In the genomic region with DNA sequence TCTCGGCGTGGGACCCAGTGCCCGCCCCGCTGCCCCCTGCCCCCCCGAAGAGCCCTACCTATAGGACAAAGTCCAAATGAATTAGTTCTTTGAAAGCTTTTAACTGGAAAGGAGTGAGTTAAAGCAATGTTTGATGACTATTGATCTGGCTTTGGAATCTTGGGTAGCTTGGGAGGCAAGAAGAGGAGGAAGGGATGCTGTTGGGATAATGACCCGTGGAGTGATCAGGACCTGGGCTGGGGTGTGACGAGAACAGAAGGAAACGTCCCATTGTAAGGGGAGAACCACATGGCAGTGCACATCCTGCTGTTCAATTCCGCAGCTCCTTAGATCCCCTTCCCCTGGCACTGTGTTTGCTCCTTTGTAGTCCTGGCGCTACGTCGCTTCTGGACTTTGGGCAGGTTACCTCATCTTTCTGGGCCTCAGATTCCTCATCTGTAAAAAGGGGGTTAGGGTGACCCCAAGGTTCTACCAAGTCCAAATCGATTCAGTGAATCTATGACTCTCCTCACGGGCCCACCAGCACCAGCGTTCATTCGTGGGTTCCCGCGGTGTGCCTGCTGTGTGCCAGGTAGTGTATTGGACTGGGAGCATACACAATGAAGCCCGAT, we compare ENCODE assay signal across 8 cellular contexts. TPM values are rescaled to one million over a fixed set of nuclear protein-coding genes. Genes with fewer than 3 reads are reported as not detected.
A peak's percentile ranks its signal among the peaks of the same experiment; 100 is the strongest.
DNase-seq lines count a peak whose midpoint lies in the region; ATAC-seq and TF ChIP-seq lines count a peak whose summit lies in the region.

No MANE protein-coding gene starts in this region.

- H3K4me3 Mint-ChIP-seq in activated CD4-positive, alpha-beta T cell treated with anti-CD3 and anti-CD28 coated beads, Interleukin-2, amount 10 ng/mL, durations not matched to agents 24 days and 14 days = peak overlapping the region; percentile 87
- H3K4me3 Mint-ChIP-seq in activated T-cell treated with anti-CD3 and anti-CD28 coated beads, Interleukin-2, amount 50 U/mL, for 4 hours = peak overlapping the region; percentile 88
- H3K4me3 Mint-ChIP-seq in glutamatergic neuron (ENCODE audit: unreplicated experiment) = peak overlapping the region; percentile 92

- no peak for ATAC-seq in activated T-cell treated with anti-CD3 and anti-CD28 coated beads, Interleukin-2, amount 50 U/mL, for 4 hours
- ATAC-seq in sciatic nerve = no peak

- peak; percentile 67 for DNase-seq in activated CD4-positive, alpha-beta T cell treated with anti-CD3 and anti-CD28 coated beads, Interleukin-2, amount 10 ng/mL, durations not matched to agents 24 days and 14 days
- DNase-seq in activated CD4-positive, alpha-beta T cell treated with anti-CD3 and anti-CD28 coated beads for 4 hours = no peak
- peak; percentile 4 for DNase-seq in activated T-cell treated with anti-CD3 and anti-CD28 coated beads, Interleukin-2, amount 50 U/mL, for 4 hours
- DNase-seq in glutamatergic neuron (no peak), sciatic nerve (ENCODE audit: low spot score) (peak; percentile 57), mesenteric fat pad (ENCODE audit: low spot score) (no peak), H4 (ENCODE audit: low spot score) (no peak), SHP77 treated with DMSO at 0.1 percent for 48 hours (lab: John Stamatoyannopoulos, UW) (no peak)

- TF ChIP-seq CTCF in glutamatergic neuron (IDR thresholded peaks at IDR 0.05; ENCODE audit: partially characterized antibody, unreplicated experiment) = no peak

- no peaks in the 10 kb centered on the region for H3K36me3 Mint-ChIP-seq in activated CD4-positive, alpha-beta T cell treated with anti-CD3 and anti-CD28 coated beads, Interleukin-2, amount 10 ng/mL, durations not matched to agents 24 days and 14 days (ENCODE audit: low read depth)
- no peaks in the 10 kb centered on the region for H3K36me3 Mint-ChIP-seq in activated T-cell treated with anti-CD3 and anti-CD28 coated beads, Interleukin-2, amount 50 U/mL, for 4 hours (ENCODE audit: insufficient read depth)
- H3K36me3 Mint-ChIP-seq in glutamatergic neuron (ENCODE audit: unreplicated experiment) = no peaks in the 10 kb centered on the region

- H3K4me1 Mint-ChIP-seq in activated CD4-positive, alpha-beta T cell treated with anti-CD3 and anti-CD28 coated beads, Interleukin-2, amount 10 ng/mL, durations not matched to agents 24 days and 14 days = peaks cover 28% of the 10 kb centered on the region
- peaks cover 43% of the 10 kb centered on the region for H3K4me1 Mint-ChIP-seq in activated T-cell treated with anti-CD3 and anti-CD28 coated beads, Interleukin-2, amount 50 U/mL, for 4 hours (ENCODE audit: low read depth)
- H3K4me1 Mint-ChIP-seq in glutamatergic neuron (ENCODE audit: low read depth, unreplicated experiment) = peaks cover 8% of the 10 kb centered on the region

- peaks cover 13% of the 10 kb centered on the region for H3K27me3 Mint-ChIP-seq in activated CD4-positive, alpha-beta T cell treated with anti-CD3 and anti-CD28 coated beads, Interleukin-2, amount 10 ng/mL, durations not matched to agents 24 days and 14 days
- H3K27me3 Mint-ChIP-seq in activated T-cell treated with anti-CD3 and anti-CD28 coated beads, Interleukin-2, amount 50 U/mL, for 4 hours (ENCODE audit: low read depth) = no peaks in the 10 kb centered on the region
- peaks cover 6% of the 10 kb centered on the region for H3K27me3 Mint-ChIP-seq in glutamatergic neuron (ENCODE audit: unreplicated experiment)

- intact Hi-C loops in activated CD4-positive, alpha-beta T cell treated with anti-CD3 and anti-CD28 coated beads, Interleukin-2, amount 10 ng/mL, durations not matched to agents 24 days and 14 days (cut with micrococcal nuclease) = loop anchor here (1.0 to 5.0 kb wide), 4 partner anchors 91 to 1325 kb away; partner anchors contain the start of genes BRIX1, LMBRD2, NIPBL and RAD1
- intact Hi-C loops in sciatic nerve (cut with DNase I) = no loop called here

- H3K9me3 Mint-ChIP-seq in activated CD4-positive, alpha-beta T cell treated with anti-CD3 and anti-CD28 coated beads, Interleukin-2, amount 10 ng/mL, durations not matched to agents 24 days and 14 days = no peaks in the 10 kb centered on the region
- no peaks in the 10 kb centered on the region for H3K9me3 Mint-ChIP-seq in activated T-cell treated with anti-CD3 and anti-CD28 coated beads, Interleukin-2, amount 50 U/mL, for 4 hours
- peaks cover 7% of the 10 kb centered on the region for H3K9me3 Mint-ChIP-seq in glutamatergic neuron (ENCODE audit: unreplicated experiment)

- peak overlapping the region; percentile 94 for H3K27ac Mint-ChIP-seq in activated CD4-positive, alpha-beta T cell treated with anti-CD3 and anti-CD28 coated beads, Interleukin-2, amount 10 ng/mL, durations not matched to agents 24 days and 14 days
- peak overlapping the region; percentile 96 for H3K27ac Mint-ChIP-seq in glutamatergic neuron (ENCODE audit: unreplicated experiment)

RNA-seq across cellular contexts. Expression of gene NADK2, which starts 0.9 kb away (rescaled TPM):
- 23.0 and 25.8 TPM in 2 replicates for total RNA-seq in activated CD4-positive, alpha-beta T cell treated with anti-CD3 and anti-CD28 coated beads, Interleukin-2, amount 10 ng/mL, durations not matched to agents 24 days and 14 days
- 10 to 100 TPM; 18.9 to 19.5 (median 19.5) TPM for total RNA-seq in activated T-cell treated with anti-CD3 and anti-CD28 coated beads, Interleukin-2, amount 50 U/mL, for 4 hours
- total RNA-seq in glutamatergic neuron (ENCODE audit: unreplicated experiment) (24.2 TPM), sciatic nerve (39.9 TPM), mesenteric fat pad (26.0 TPM)
- total RNA-seq in H4 (2014; rRNA removed; shearing (Covaris generic)) = 25.9 and 30.4 TPM in 2 replicates

RNA-seq across cellular contexts. Expression of gene RANBP3L, which starts 59.1 kb away (rescaled TPM):
- not detected in 2 replicates for total RNA-seq in activated CD4-positive, alpha-beta T cell treated with anti-CD3 and anti-CD28 coated beads, Interleukin-2, amount 10 ng/mL, durations not matched to agents 24 days and 14 days
- under 1 TPM in 1 of 3 donors, not detected in 2; 0.11 TPM for total RNA-seq in activated T-cell treated with anti-CD3 and anti-CD28 coated beads, Interleukin-2, amount 50 U/mL, for 4 hours
- not detected for total RNA-seq in glutamatergic neuron (ENCODE audit: unreplicated experiment)
- 0.40 TPM for total RNA-seq in sciatic nerve
- total RNA-seq in mesenteric fat pad = not detected
- total RNA-seq in H4 (2014; rRNA removed; shearing (Covaris generic)) = 1.6 and 8.7 TPM in 2 replicates

Comparison
In these comparisons a context has a peak if more than half of its experiments do, and no peak if none do; other contexts are left out.
1. DNase-seq: peak in activated CD4-positive, alpha-beta T cell treated with anti-CD3 and anti-CD28 coated beads, Interleukin-2, amount 10 ng/mL, durations not matched to agents 24 days and 14 days (single experiment), activated T-cell treated with anti-CD3 and anti-CD28 coated beads, Interleukin-2, amount 50 U/mL, for 4 hours (single experiment) and sciatic nerve (single experiment); none in activated CD4-positive, alpha-beta T cell treated with anti-CD3 and anti-CD28 coated beads for 4 hours (0 of 2), glutamatergic neuron (single experiment), mesenteric fat pad (single experiment), H4 (single experiment) and SHP77 treated with DMSO at 0.1 percent for 48 hours (single experiment).
2. Peak in every context shown above with its lines, with median percentiles within 50 percentile points of each other: H3K4me3 Mint-ChIP-seq.